Comparison of ENCODE assay signal across 1 cellular context in genomic region chr9:34744295-34745221, GRCh38.
TF ChIP-seq lines count a peak whose summit lies in the region.

No MANE protein-coding gene starts in this region.

TF ChIP-seq in A549, 52 proteins besides CTCF, POLR2A, EP300 and RAD21:
- TF ChIP-seq HOXB13 (CRISPR knock-in tag; IDR thresholded peaks at IDR 0.05; ENCODE audit: low read depth) (no peak), JUNB (IDR thresholded peaks at IDR 0.05) (0 out of 2 replicates have a peak, but pooled peaks have one; percentile 13), SMC3 (IDR thresholded peaks at IDR 0.05) (no peak), PHF8 (IDR thresholded peaks at IDR 0.05; ENCODE audit: borderline replicate concordance, low read depth) (no peak), NR3C1 (IDR thresholded peaks at IDR 0.05) (no peak)
- TF ChIP-seq, protein P1, sequence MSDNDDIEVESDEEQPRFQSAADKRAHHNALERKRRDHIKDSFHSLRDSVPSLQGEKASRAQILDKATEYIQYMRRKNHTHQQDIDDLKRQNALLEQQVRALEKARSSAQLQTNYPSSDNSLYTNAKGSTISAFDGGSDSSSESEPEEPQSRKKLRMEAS (IDR thresholded peaks at IDR 0.05), result no peak
